In the genomic region with DNA sequence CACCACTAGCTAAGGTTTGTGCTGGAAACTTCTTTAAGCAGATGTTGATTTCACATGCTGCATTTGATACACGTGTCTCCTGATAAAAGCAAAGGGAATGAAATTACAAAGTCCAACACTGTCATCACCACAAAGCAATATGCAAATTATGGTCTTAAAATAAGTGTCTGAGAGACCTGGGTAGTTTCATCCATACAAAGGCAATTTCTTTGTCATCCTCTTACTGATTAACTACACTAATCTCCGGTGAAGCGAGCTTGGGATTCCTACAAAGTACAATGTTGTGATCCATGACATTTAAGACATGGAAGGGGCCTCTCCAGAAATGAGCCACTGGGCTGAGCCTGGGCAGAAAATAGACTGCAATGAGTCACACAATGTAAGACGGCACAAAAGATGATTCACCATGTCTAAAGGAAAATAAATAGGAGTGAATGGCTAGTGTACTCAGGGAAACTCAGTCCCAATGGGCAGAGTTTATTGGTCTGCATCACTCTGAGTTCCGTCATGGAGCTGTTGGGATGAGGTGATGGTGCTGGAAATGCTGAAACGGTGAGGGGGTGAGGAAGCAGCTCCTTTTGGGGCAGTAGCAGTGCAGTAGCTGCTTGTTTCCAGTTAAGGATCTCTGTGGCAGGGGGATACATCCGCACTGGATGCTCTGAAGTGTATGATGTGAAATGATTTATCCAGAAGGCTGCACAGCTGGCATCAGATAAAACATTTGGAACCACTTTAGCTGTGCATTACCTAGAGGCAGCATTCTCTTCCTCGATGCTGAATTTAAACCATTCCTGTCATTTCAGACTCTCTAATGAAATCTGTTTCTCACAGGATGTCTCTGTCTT, we compare ENCODE assay signal across 9 cellular contexts.
DNase-seq lines count a peak whose midpoint lies in the region; ATAC-seq and TF ChIP-seq lines count a peak whose summit lies in the region.
"Had no signal": no experiment of that assay in that cellular context is flagged by ENCODE, and none has a peak within 500 bp of the region (broad histone marks: within the 10 kb centered on the region; RNA-seq: fewer than 3 reads in every experiment).

No MANE protein-coding gene starts in this region.

- in situ Hi-C loops in brain microvascular endothelial cell (cut with HindIII; ENCODE audit: low pct_ligation_motif_present, low sequenced_read_pairs): no loop called here

- TF ChIP-seq POLR2A in prostate gland (IDR thresholded peaks at IDR 0.05): no peak

- H3K9me3 ChIP-seq in mucosa of descending colon: no peaks in the 10 kb centered on the region
- no peaks in the 10 kb centered on the region for H3K9me3 ChIP-seq in prostate gland
- H3K9me3 ChIP-seq: ovary had no signal

- no peaks in the 10 kb centered on the region for H3K4me1 ChIP-seq in mucosa of descending colon (ENCODE audit: low read depth)
- no peaks in the 10 kb centered on the region for H3K4me1 ChIP-seq in prostate gland (replicated peaks)

- intact Hi-C loops in mucosa of descending colon (cut with DNase I, micrococcal nuclease) (no loop called here), prostate gland (cut with DNase I) (no loop called here)

- H3K27me3 ChIP-seq in brain microvascular endothelial cell (replicated peaks) (no peaks in the 10 kb centered on the region), prostate gland (replicated peaks; ENCODE audit: insufficient read depth) (no peaks in the 10 kb centered on the region)
- H3K27me3 ChIP-seq: ovary had no signal

- H3K4me3 ChIP-seq in GM08714 (ENCODE audit: low read length) (peak overlapping the region; percentile 35; the same call in 1 of the 2 replicates), brain microvascular endothelial cell (ENCODE audit: low read depth, low read length) (peak overlapping the region; percentile 31), mucosa of descending colon (no peak overlapping the region), prostate gland (no peak overlapping the region)
- H3K4me3 ChIP-seq: ovary had no signal

- 27% methylated on average over 8 of the region's 8 CpGs for WGBS in prostate gland

- ATAC-seq in GM21737 (IDR thresholded peaks at IDR 0.05; ENCODE audit: unreplicated experiment) (peak; percentile 88), mucosa of descending colon (peak; percentile 89)

- DNase-seq in HT1080 (ENCODE audit: low read depth) (peak; percentile 96), brain microvascular endothelial cell (peak; percentile 95), mucosa of descending colon (peak in 1 of 3 donors; percentile 2), GM19240 (ENCODE audit: insufficient read length, low spot score) (no peak), prostate gland (ENCODE audit: low spot score) (no peak)
- DNase-seq in stimulated activated CD4-positive, alpha-beta T cell treated with anti-CD3 and anti-CD28 coated beads, Interleukin-4, amount 100 ng/mL, for 4 hours: no peak

- TF ChIP-seq CTCF in brain microvascular endothelial cell (IDR thresholded peaks at IDR 0.05; ENCODE audit: low read depth, low read length, missing control alignments) (no peak), mucosa of descending colon (IDR thresholded peaks at IDR 0.05) (no peak), prostate gland (IDR thresholded peaks at IDR 0.05) (no peak)

- H3K27ac ChIP-seq in brain microvascular endothelial cell (peak overlapping the region; percentile 90), prostate gland (no peak overlapping the region)
- H3K27ac ChIP-seq: ovary had no signal

- H3K36me3 ChIP-seq in brain microvascular endothelial cell (replicated peaks) (no peaks in the 10 kb centered on the region), mucosa of descending colon (ENCODE audit: low read depth) (no peaks in the 10 kb centered on the region), prostate gland (no peaks in the 10 kb centered on the region)
- H3K36me3 ChIP-seq: ovary had no signal

Comparison
In these comparisons a context has a peak if more than half of its experiments do, and no peak if none do; other contexts are left out.
1. H3K4me3 ChIP-seq: peak in GM08714 (single experiment) and brain microvascular endothelial cell (single experiment); none in mucosa of descending colon (single experiment) and prostate gland (0 of 2).
2. DNase-seq: peak in HT1080 (single experiment) and brain microvascular endothelial cell (single experiment); none in stimulated activated CD4-positive, alpha-beta T cell treated with anti-CD3 and anti-CD28 coated beads, Interleukin-4, amount 100 ng/mL, for 4 hours (0 of 2), GM19240 (single experiment) and prostate gland (single experiment).